Comparison of ENCODE assay signal across 1 cellular context in the genomic region with DNA sequence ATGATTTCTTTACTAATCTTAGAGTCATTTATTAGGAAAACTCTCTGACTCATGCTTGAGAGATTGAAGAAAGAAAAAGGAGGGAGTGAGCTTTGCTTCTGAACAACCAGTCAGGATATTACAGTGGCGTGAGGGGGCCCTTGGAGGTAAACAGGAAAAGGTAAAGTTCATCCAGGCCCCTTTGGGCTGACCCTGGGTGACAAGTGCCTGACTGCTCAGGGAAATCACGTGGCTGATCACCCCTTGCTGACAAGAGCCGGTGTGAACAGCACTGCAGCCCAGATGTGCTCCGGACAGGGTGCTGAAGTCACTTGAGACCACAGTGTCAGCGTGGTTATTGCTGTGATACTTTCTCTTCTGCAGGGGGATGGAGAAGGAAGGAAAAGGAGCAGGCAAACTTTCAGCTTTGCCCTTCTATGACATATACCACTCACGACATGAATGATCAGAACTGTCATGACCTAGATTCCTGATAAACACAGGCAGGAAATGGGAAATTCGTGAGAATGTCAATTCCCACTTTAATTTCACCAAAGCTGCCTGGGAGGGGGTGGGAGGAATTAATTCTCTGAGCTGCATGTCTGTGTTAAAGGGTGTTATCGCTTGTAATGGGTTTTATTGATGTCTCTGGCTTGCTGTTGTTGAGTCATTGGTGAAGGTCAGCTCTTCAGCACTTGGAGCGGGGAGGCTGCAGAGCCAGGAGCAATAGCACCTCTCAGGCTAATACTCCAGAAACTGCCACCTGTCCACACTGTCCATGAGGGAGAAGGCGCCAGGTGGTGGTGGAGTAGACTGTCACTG.
TF ChIP-seq lines count a peak whose summit lies in the region.

No MANE protein-coding gene starts in this region.

TF ChIP-seq in H1, 55 proteins besides CTCF, POLR2A, EP300 and RAD21 (continued from another document):
- TF ChIP-seq KDM5A (IDR thresholded peaks at IDR 0.05; ENCODE audit: low read length) (no peak), SP1 (IDR thresholded peaks at IDR 0.05; ENCODE audit: low read depth, low read length) (no peak), BCL11A (IDR thresholded peaks at IDR 0.05; ENCODE audit: low read depth in 2 of 2, low read length in 2 of 2) (no peak), RBBP5 (IDR thresholded peaks at IDR 0.05; ENCODE audit: borderline replicate concordance, low read depth, low read length) (no peak), POLR2AphosphoS5 (IDR thresholded peaks at IDR 0.05; ENCODE audit: low read depth, low read length) (no peak), CHD7 (IDR thresholded peaks at IDR 0.05; ENCODE audit: insufficient replicate concordance, low read length) (no peak), SUZ12 (IDR thresholded peaks at IDR 0.05; ENCODE audit: low read length) (no peak)
- TF ChIP-seq, protein P1, sequence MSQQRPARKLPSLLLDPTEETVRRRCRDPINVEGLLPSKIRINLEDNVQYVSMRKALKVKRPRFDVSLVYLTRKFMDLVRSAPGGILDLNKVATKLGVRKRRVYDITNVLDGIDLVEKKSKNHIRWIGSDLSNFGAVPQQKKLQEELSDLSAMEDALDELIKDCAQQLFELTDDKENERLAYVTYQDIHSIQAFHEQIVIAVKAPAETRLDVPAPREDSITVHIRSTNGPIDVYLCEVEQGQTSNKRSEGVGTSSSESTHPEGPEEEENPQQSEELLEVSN (IDR thresholded peaks at IDR 0.05) = no peak
